In the genomic region with DNA sequence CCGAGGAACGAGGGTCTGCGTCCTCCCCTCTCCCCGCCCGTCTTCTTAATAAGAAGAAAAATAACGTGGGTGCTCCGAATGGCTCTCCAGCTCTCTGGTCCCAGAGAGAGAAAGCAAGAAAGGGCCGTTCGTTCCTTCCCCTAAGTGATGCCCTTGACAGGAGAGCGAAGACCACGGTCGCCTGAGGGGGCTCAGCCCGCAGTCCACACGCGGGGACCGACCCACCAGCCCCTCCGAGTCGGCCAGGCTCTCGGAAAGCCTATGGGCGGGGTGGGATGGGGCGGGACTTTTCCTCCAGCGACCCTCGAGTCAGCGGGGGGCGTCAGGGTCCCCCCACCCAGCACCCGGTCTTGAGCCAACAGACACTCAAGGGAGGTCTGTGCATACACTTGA, we compare ENCODE assay signal across 1 cellular context.
TF ChIP-seq lines count a peak whose summit lies in the region.

No MANE protein-coding gene starts in this region.

TF ChIP-seq in GM23338, 12 proteins besides CTCF, POLR2A, EP300 and RAD21 (continued from another document):
- TF ChIP-seq EZH2phosphoT487 (IDR thresholded peaks at IDR 0.05; ENCODE audit: unreplicated experiment) (no peak), ZNF114 (CRISPR knock-in tag; IDR thresholded peaks at IDR 0.05) (no peak)
- TF ChIP-seq, protein P1, sequence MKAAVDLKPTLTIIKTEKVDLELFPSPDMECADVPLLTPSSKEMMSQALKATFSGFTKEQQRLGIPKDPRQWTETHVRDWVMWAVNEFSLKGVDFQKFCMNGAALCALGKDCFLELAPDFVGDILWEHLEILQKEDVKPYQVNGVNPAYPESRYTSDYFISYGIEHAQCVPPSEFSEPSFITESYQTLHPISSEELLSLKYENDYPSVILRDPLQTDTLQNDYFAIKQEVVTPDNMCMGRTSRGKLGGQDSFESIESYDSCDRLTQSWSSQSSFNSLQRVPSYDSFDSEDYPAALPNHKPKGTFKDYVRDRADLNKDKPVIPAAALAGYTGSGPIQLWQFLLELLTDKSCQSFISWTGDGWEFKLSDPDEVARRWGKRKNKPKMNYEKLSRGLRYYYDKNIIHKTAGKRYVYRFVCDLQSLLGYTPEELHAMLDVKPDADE (IDR thresholded peaks at IDR 0.05): no peak
